8 cellular contexts compared by ENCODE assay signal in the genomic region with DNA sequence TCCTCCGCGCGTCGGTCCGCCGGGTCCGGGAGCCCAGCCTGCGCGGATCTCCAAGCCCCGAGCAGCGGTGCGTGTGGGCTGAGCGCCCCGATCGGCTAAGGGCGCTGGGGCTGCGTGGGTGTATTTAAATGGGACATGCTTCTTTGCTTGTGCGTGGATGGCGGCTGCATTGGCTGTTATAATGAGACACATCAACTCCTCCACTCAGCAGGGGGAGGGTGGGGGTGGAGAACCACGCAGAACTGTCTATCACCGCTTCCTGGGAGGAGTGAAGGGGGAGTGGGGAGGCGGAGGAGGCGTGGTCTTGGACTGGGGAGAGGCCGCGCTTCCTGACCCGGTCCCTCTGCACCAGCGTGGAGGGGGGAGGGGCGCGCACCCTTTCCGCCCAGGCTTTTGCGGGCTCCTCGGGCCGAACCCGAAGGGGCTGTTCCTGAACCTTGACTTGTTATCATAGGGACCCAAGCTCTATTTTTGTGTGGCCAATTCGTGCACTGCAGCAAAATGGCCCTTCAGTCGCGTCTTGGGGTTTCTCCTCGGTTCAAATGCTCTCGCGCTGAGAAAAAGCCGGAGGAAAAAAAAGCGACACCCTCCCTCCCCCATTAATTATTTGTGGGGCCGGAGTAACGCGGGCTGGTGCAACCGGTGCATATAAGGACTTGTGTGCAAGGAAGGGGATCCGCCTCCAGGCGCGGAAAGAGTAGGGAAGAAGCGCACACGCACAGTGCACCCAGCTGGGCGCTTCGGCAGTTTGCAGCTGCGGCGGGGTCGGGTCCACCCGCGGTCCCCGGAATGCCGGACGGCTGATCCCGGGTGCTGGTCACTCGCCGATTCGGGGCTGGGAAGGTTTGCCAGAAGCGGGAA. TPM values are rescaled to one million over a fixed set of nuclear protein-coding genes. Genes with fewer than 3 reads are reported as not detected.
A peak's percentile ranks its signal among the peaks of the same experiment; 100 is the strongest.
DNase-seq lines count a peak whose midpoint lies in the region; ATAC-seq lines count a peak whose summit lies in the region.

A gene (minus strand): TSS at position 180 of the 861 bp plus-strand sequence. CDS start 342 bp downstream, outside the sequence.

- peak; percentile 87 for ATAC-seq in CD4-positive, CD25-positive, alpha-beta regulatory T cell (ENCODE audit: low read depth in 2 of 2)
- ATAC-seq in GM19351 (IDR thresholded peaks at IDR 0.05; ENCODE audit: unreplicated experiment): peak; percentile 67
- ATAC-seq in HG03520 (IDR thresholded peaks at IDR 0.05; ENCODE audit: unreplicated experiment): peak; percentile 67
- ATAC-seq in memory B cell (ENCODE audit: low read depth): peak; percentile 82

- peaks cover 6 to 35% (median 17%) of the 10 kb centered on the region in 4 donors for H3K4me1 Mint-ChIP-seq in CD4-positive, CD25-positive, alpha-beta regulatory T cell
- peaks cover 24% of the 10 kb centered on the region for H3K4me1 Mint-ChIP-seq in memory B cell

- H3K27ac Mint-ChIP-seq in CD4-positive, CD25-positive, alpha-beta regulatory T cell: peak within 1 kb of the TSS; percentile 92 to 95 (median 93)
- peak within 1 kb of the TSS; percentile 43 for H3K27ac Mint-ChIP-seq in memory B cell

- H3K27ac ChIP-seq in CD4-positive, CD25-positive, alpha-beta regulatory T cell (ENCODE audit: insufficient read depth, low read length, poor library complexity, severe bottlenecking): peak within 1 kb of the TSS; percentile 84

- peak; percentile 93 to 96 (median 96) for DNase-seq in CD4-positive, CD25-positive, alpha-beta regulatory T cell
- DNase-seq in NCI-H82 (lab: John Stamatoyannopoulos, UW) (peak; percentile 95), memory B cell (ENCODE audit: low spot score in 2 of 2) (peak; percentile 42 to 49)
- DNase-seq in activated CD8-positive, alpha-beta memory T cell treated with anti-CD3 and anti-CD28 coated beads for 1 hour (ENCODE audit: extremely low read depth in 1 of 2, low read depth in 1 of 2): peak; percentile 84 to 88
- DNase-seq in effector CD8-positive, alpha-beta T cell (lab: John Stamatoyannopoulos, UW): peak; percentile 90
- DNase-seq in stimulated activated CD8-positive, alpha-beta memory T cell treated with anti-CD3 and anti-CD28 coated beads, Interleukin-12 subunit alpha, Interleukin-12 subunit beta, amount 100 ng/mL, for 1 hour (ENCODE audit: low read depth): peak; percentile 90

- no peaks in the 10 kb centered on the region for H3K36me3 ChIP-seq in CD4-positive, CD25-positive, alpha-beta regulatory T cell (ENCODE audit: control insufficient read depth, insufficient read depth, low read length)

- peak within 1 kb of the TSS; percentile 94 to 97 (median 95) for H3K4me3 Mint-ChIP-seq in CD4-positive, CD25-positive, alpha-beta regulatory T cell
- H3K4me3 Mint-ChIP-seq in memory B cell: peak within 1 kb of the TSS; percentile 95

- H3K27me3 Mint-ChIP-seq in CD4-positive, CD25-positive, alpha-beta regulatory T cell: no peaks in the 10 kb centered on the region
- no peaks in the 10 kb centered on the region for H3K27me3 Mint-ChIP-seq in memory B cell

- H3K36me3 Mint-ChIP-seq in CD4-positive, CD25-positive, alpha-beta regulatory T cell: no peaks in the 10 kb centered on the region
- H3K36me3 Mint-ChIP-seq in memory B cell: no peaks in the 10 kb centered on the region

- H3K4me1 ChIP-seq in CD4-positive, CD25-positive, alpha-beta regulatory T cell (ENCODE audit: control insufficient read depth, insufficient read depth, low read length, poor library complexity, severe bottlenecking): peaks cover 48% of the 10 kb centered on the region

- H3K4me3 ChIP-seq in CD4-positive, CD25-positive, alpha-beta regulatory T cell (ENCODE audit: low read depth, low read length): peak within 1 kb of the TSS; percentile 99

- H3K27me3 ChIP-seq in CD4-positive, CD25-positive, alpha-beta regulatory T cell (ENCODE audit: control insufficient read depth, insufficient read depth, low read length): no peaks in the 10 kb centered on the region

- H3K9me3 ChIP-seq in CD4-positive, CD25-positive, alpha-beta regulatory T cell (ENCODE audit: control insufficient read depth in 2 of 2, low read length in 2 of 2): no peaks in the 10 kb centered on the region

- H3K9me3 Mint-ChIP-seq in CD4-positive, CD25-positive, alpha-beta regulatory T cell: peaks cover 0 to 2% (median 0%) of the 10 kb centered on the region in 7 donors
- peaks cover 1% of the 10 kb centered on the region for H3K9me3 Mint-ChIP-seq in memory B cell

RNA-seq across cellular contexts. Expression of the gene that starts here (rescaled TPM):
- total RNA-seq in CD4-positive, CD25-positive, alpha-beta regulatory T cell: 162 TPM
- polyA plus RNA-seq in CD4-positive, CD25-positive, alpha-beta regulatory T cell: 10 to 100 TPM; 14.7 to 26.7 (median 22.0) TPM

Comparison
In these comparisons a context has a peak if more than half of its experiments do, and no peak if none do; other contexts are left out.
1. Peak in every context shown above with its lines: DNase-seq, ATAC-seq, H3K4me3 ChIP-seq and H3K27ac ChIP-seq.
2. DNase-seq: peak in every context shown above with its lines; median percentile 96 in CD4-positive, CD25-positive, alpha-beta regulatory T cell; 95 in NCI-H82; 90 in effector CD8-positive, alpha-beta T cell; 90 in stimulated activated CD8-positive, alpha-beta memory T cell treated with anti-CD3 and anti-CD28 coated beads, Interleukin-12 subunit alpha, Interleukin-12 subunit beta, amount 100 ng/mL, for 1 hour; 86 in activated CD8-positive, alpha-beta memory T cell treated with anti-CD3 and anti-CD28 coated beads for 1 hour; 46 in memory B cell.